In the genomic region with DNA sequence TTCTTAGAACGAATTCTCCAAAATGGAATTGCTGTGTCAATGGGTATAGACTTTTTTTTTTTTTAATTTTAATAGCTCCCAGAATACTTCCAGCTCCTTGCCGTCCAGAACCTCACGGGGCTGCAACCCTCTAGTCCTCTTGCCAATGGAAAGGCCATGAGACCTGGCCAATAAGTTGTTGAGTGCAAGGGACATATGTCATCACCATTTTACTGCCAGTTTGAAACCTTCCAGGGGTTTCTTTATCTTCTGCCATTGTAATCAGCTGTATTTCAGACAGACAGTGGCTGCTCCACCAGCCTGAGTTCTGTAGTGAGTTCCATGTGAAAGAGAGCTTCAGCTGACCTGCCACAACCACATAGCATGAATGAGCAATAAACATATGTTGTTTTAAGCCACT, we compare ENCODE assay signal across 9 cellular contexts.
"Had no signal": no experiment of that assay in that cellular context is flagged by ENCODE, and none has a peak within 500 bp of the region (broad histone marks: within the 10 kb centered on the region; RNA-seq: fewer than 3 reads in every experiment).

No MANE protein-coding gene starts in this region.

- H3K4me1 Mint-ChIP-seq: IgD-negative memory B cell had no signal

- H3K36me3 ChIP-seq: HAP-1 had no signal

- H3K27ac ChIP-seq: GM23248, HL-60 had no signal

- H3K27ac Mint-ChIP-seq: HFFc6, IgD-negative memory B cell had no signal

- H3K9me3 Mint-ChIP-seq: HFFc6 had no signal

- H2AFZ ChIP-seq: GM23248 had no signal

- H3K36me3 Mint-ChIP-seq: IgD-negative memory B cell had no signal

- H3K4me1 ChIP-seq: HAP-1 had no signal

- H3K4me3 Mint-ChIP-seq: HFFc6 had no signal

- H3K4me3 ChIP-seq: GM23248, HAP-1 had no signal

- ATAC-seq: HCT116, HepG2 had no signal

- H3K27me3 Mint-ChIP-seq: IgD-negative memory B cell had no signal

- H3K9ac ChIP-seq: GM23248 had no signal

- DNase-seq: GM23248, GOT3, H7, HFFc6 had no signal
